ENCODE assay signal across 8 cellular contexts in genomic region chr15:23039151-23039916, GRCh38. TPM values are rescaled to one million over a fixed set of nuclear protein-coding genes. Genes with fewer than 3 reads are reported as not detected.
DNase-seq lines count a peak whose midpoint lies in the region; ATAC-seq and TF ChIP-seq lines count a peak whose summit lies in the region.

Gene TUBGCP5 (minus strand): TSS chr15:23039569. CDS start chr15:23039543, 26 bp downstream.

- no peaks in the 10 kb centered on the region for H3K27me3 ChIP-seq in thoracic aorta (replicated peaks; ENCODE audit: insufficient read depth)

- H3K4me3 Mint-ChIP-seq in osteocyte (ENCODE audit: unreplicated experiment), result peak within 1 kb of the TSS; percentile 86

- H3K27ac ChIP-seq in thoracic aorta, result peak within 1 kb of the TSS; percentile 57 to 69

- H3K36me3 Mint-ChIP-seq in activated naive CD4-positive, alpha-beta T cell treated with anti-CD3 and anti-CD28 coated beads, Interleukin-2, amount 50 U/mL, for 72 hours, result peaks cover 8 to 9% of the 10 kb centered on the region in 2 donors
- peaks cover 9% of the 10 kb centered on the region for H3K36me3 Mint-ChIP-seq in osteocyte (ENCODE audit: unreplicated experiment)

- no peaks in the 10 kb centered on the region for H3K9me3 ChIP-seq in thoracic aorta

- TF ChIP-seq CTCF in GM12872 (IDR thresholded peaks at IDR 0.05; ENCODE audit: insufficient read depth, low read depth, low read length) (peak; percentile 38; the same call in 1 of the 3 replicates), osteocyte (IDR thresholded peaks at IDR 0.05) (peak; percentile 42), thoracic aorta (IDR thresholded peaks at IDR 0.05) (peak; percentile 69)

- peaks cover 15% of the 10 kb centered on the region for H3K4me1 Mint-ChIP-seq in osteocyte (ENCODE audit: unreplicated experiment)

- peak within 1 kb of the TSS; percentile 86 for H3K4me3 ChIP-seq in thoracic aorta

- no peaks in the 10 kb centered on the region for H3K27me3 Mint-ChIP-seq in osteocyte (ENCODE audit: unreplicated experiment)

- peak; percentile 83 for DNase-seq in NCI-H1105 (lab: John Stamatoyannopoulos, UW)
- DNase-seq in SKM-1 (lab: John Stamatoyannopoulos, UW; ENCODE audit: unreplicated experiment), result peak; percentile 91
- peak; percentile 96 to 99 for DNase-seq in activated naive CD4-positive, alpha-beta T cell treated with anti-CD3 and anti-CD28 coated beads, Interleukin-2, amount 50 U/mL, for 72 hours (ENCODE audit: low spot score in 2 of 2)
- peak; percentile 91 to 99 (median 96) for DNase-seq in head of caudate nucleus
- peak; percentile 100 for DNase-seq in osteocyte (ENCODE audit: extremely low spot score, unreplicated experiment)
- peak; percentile 89 for DNase-seq in thoracic aorta (ENCODE audit: low spot score)

- H3K27ac Mint-ChIP-seq in activated naive CD4-positive, alpha-beta T cell treated with anti-CD3 and anti-CD28 coated beads, Interleukin-2, amount 50 U/mL, for 72 hours, result peak within 1 kb of the TSS; percentile 90 to 94
- H3K27ac Mint-ChIP-seq in osteocyte (ENCODE audit: unreplicated experiment), result peak within 1 kb of the TSS; percentile 87

- H3K4me1 ChIP-seq in thoracic aorta (ENCODE audit: control insufficient read depth in 1 of 2, low read depth in 2 of 2), result peaks cover 5 to 21% of the 10 kb centered on the region in 2 donors

- H3K36me3 ChIP-seq in thoracic aorta, result peaks cover 5% of the 10 kb centered on the region

- ATAC-seq in HG02642 (IDR thresholded peaks at IDR 0.05; ENCODE audit: poor library complexity, unreplicated experiment) (peak; percentile 89), thoracic aorta (ENCODE audit: insufficient number of reproducible peaks, low FRiP score, low read depth) (peak; percentile 99)
- peak; percentile 94 to 96 for ATAC-seq in activated naive CD4-positive, alpha-beta T cell treated with anti-CD3 and anti-CD28 coated beads, Interleukin-2, amount 50 U/mL, for 72 hours

- no peaks in the 10 kb centered on the region for H3K9me3 Mint-ChIP-seq in activated naive CD4-positive, alpha-beta T cell treated with anti-CD3 and anti-CD28 coated beads, Interleukin-2, amount 50 U/mL, for 72 hours
- no peaks in the 10 kb centered on the region for H3K9me3 Mint-ChIP-seq in osteocyte (ENCODE audit: unreplicated experiment)

- intact Hi-C loops in head of caudate nucleus (cut with DNase I), result no loop called here

RNA-seq across cellular contexts. Expression of gene TUBGCP5, which starts in this region (rescaled TPM):
- 10 to 100 TPM; 12.3 to 13.3 TPM for total RNA-seq in activated naive CD4-positive, alpha-beta T cell treated with anti-CD3 and anti-CD28 coated beads, Interleukin-2, amount 50 U/mL, for 72 hours
- total RNA-seq in osteocyte (19.1 and 21.4 TPM in 2 replicates), thoracic aorta (10 to 100 TPM; 15.8 to 39.6 TPM)

Comparison
In these comparisons a context has a peak if more than half of its experiments do, and no peak if none do; other contexts are left out.
1. Peak in every context shown above with its lines: DNase-seq, ATAC-seq, H3K4me3 ChIP-seq and H3K27ac ChIP-seq.